In genomic region chr4:108512615-108513505, GRCh38 we compare ENCODE assay signal across 1 cellular context.
A peak's percentile ranks its signal among the peaks of the same experiment; 100 is the strongest.
TF ChIP-seq lines count a peak whose summit lies in the region.

No MANE protein-coding gene starts in this region.

TF ChIP-seq in HepG2, 621 proteins besides CTCF, POLR2A, EP300 and RAD21 (continued from another document):
- TF ChIP-seq SRSF9 (IDR thresholded peaks at IDR 0.05; ENCODE audit: borderline replicate concordance, insufficient read depth, low read depth, low read length, poor library complexity, severe bottlenecking) (no peak), PTBP1 (IDR thresholded peaks at IDR 0.05; ENCODE audit: low read depth, low read length, poor library complexity, severe bottlenecking) (no peak), ZNF407 (CRISPR knock-in tag; IDR thresholded peaks at IDR 0.05; ENCODE audit: not compliant biosample characterization) (no peak), HNF1A (IDR thresholded peaks at IDR 0.05; ENCODE audit: low read depth) (no peak), HNF1A (CRISPR knock-in tag; IDR thresholded peaks at IDR 0.05; ENCODE audit: borderline replicate concordance) (no peak), ZNF263 (CRISPR knock-in tag; IDR thresholded peaks at IDR 0.05) (peak; percentile 57; the same call in 1 of the 2 replicates), ZNF562 (CRISPR knock-in tag; IDR thresholded peaks at IDR 0.05; ENCODE audit: borderline replicate concordance) (no peak)
